ENCODE assay signal across 9 cellular contexts in genomic region chr1:206012086-206012859, GRCh38. TPM values are rescaled to one million over a fixed set of nuclear protein-coding genes. Genes with fewer than 3 reads are reported as not detected.
A peak's percentile ranks its signal among the peaks of the same experiment; 100 is the strongest.
DNase-seq lines count a peak whose midpoint lies in the region; ATAC-seq and TF ChIP-seq lines count a peak whose summit lies in the region.
"Had no signal": no experiment of that assay in that cellular context is flagged by ENCODE, and none has a peak within 500 bp of the region (broad histone marks: within the 10 kb centered on the region; RNA-seq: fewer than 3 reads in every experiment).

No MANE protein-coding gene starts in this region.

- no peaks in the 10 kb centered on the region for H3K9me2 ChIP-seq in OCI-LY7 (ENCODE audit: insufficient read depth, low read length)
- H3K9me2 ChIP-seq in SK-N-SH: no peaks in the 10 kb centered on the region

- H3K79me2 ChIP-seq in OCI-LY7 (ENCODE audit: insufficient read depth, low read depth, low read length) (no peaks in the 10 kb centered on the region), SK-N-SH (ENCODE audit: insufficient read depth) (no peaks in the 10 kb centered on the region)

- H3K36me3 Mint-ChIP-seq in activated naive CD4-positive, alpha-beta T cell treated with anti-CD3 and anti-CD28 coated beads for 36 hours (ENCODE audit: low read depth): no peaks in the 10 kb centered on the region
- H3K36me3 Mint-ChIP-seq in effector memory CD8-positive, alpha-beta T cell (ENCODE audit: insufficient read depth): no peaks in the 10 kb centered on the region

- no peak for TF ChIP-seq POLR2A in gastrocnemius medialis (IDR thresholded peaks at IDR 0.05)

- H3K27ac ChIP-seq in OCI-LY7 (ENCODE audit: low read depth, low read length, poor library complexity, severe bottlenecking) (peak overlapping the region; percentile 37), gastrocnemius medialis (no peak overlapping the region), SK-N-SH (ENCODE audit: low read depth in 2 of 2, low read length in 1 of 2) (no peak overlapping the region)
- H3K27ac ChIP-seq: thyroid gland had no signal

- H3K27me3 Mint-ChIP-seq in activated naive CD4-positive, alpha-beta T cell treated with anti-CD3 and anti-CD28 coated beads for 36 hours (ENCODE audit: low read depth): no peaks in the 10 kb centered on the region
- H3K27me3 Mint-ChIP-seq in effector memory CD8-positive, alpha-beta T cell: peaks cover 4 to 14% of the 10 kb centered on the region in 2 donors

- H3K9ac ChIP-seq in SK-N-SH: no peak overlapping the region

- H3K4me2 ChIP-seq in OCI-LY7 (ENCODE audit: low read length): peak overlapping the region; percentile 42
- H3K4me2 ChIP-seq in SK-N-SH: no peak overlapping the region

- peak; percentile 58 for DNase-seq in activated naive CD4-positive, alpha-beta T cell treated with anti-CD3 and anti-CD28 coated beads for 36 hours
- DNase-seq in activated naive CD4-positive, alpha-beta T cell treated with Interleukin-2 at 50 U/mL for 16 hours: no peak
- DNase-seq in OCI-LY7 (ENCODE audit: low spot score): peak; percentile 93
- DNase-seq in effector memory CD8-positive, alpha-beta T cell: peak in 2 of 3 experiments; percentile 6 to 10
- DNase-seq in gastrocnemius medialis: peak; percentile 32 to 61
- no peak for DNase-seq in SK-N-DZ (ENCODE audit: low spot score)
- no peak for DNase-seq in SK-N-SH

- in situ Hi-C loops in gastrocnemius medialis (cut with MboI; ENCODE audit: low sequenced_read_pairs in 4 of 4): no loop called here

- BruUV-seq in OCI-LY7 (replicated peaks; lab: Mats Ljungman, UMichigan): no TSS peak

- peaks cover 21% of the 10 kb centered on the region for H3K4me1 Mint-ChIP-seq in activated naive CD4-positive, alpha-beta T cell treated with anti-CD3 and anti-CD28 coated beads for 36 hours (ENCODE audit: low read depth)
- H3K4me1 Mint-ChIP-seq in effector memory CD8-positive, alpha-beta T cell (ENCODE audit: low read depth in 2 of 2): peaks cover 4 to 9% of the 10 kb centered on the region in 2 donors

- 0 out of 2 replicates have a peak, but pooled peaks have one; percentile 18 for TF ChIP-seq CTCF in OCI-LY7 (conservative IDR thresholded peaks at IDR 0.05; ENCODE audit: low read length)
- no peak for TF ChIP-seq CTCF in gastrocnemius medialis (IDR thresholded peaks at IDR 0.05 in 4 of 5, conservative IDR thresholded peaks at IDR 0.05 in 1 of 5)
- no peak for TF ChIP-seq CTCF in SK-N-SH (IDR thresholded peaks at IDR 0.05)

- H3K27ac Mint-ChIP-seq in activated naive CD4-positive, alpha-beta T cell treated with anti-CD3 and anti-CD28 coated beads for 36 hours: no peak overlapping the region
- H3K27ac Mint-ChIP-seq in effector memory CD8-positive, alpha-beta T cell: peak overlapping the region in 1 of 2 donors; percentile 26

- no peaks in the 10 kb centered on the region for H3F3A ChIP-seq in SK-N-SH (replicated peaks; ENCODE audit: insufficient read depth)

- ATAC-seq in HG03025 (IDR thresholded peaks at IDR 0.05; ENCODE audit: low FRiP score, unreplicated experiment) (peak; percentile 90), gastrocnemius medialis (peak in 1 of 2 donors; percentile 46)
- ATAC-seq in effector memory CD8-positive, alpha-beta T cell (replicated peaks): peak; percentile 94

- H3K4me3 Mint-ChIP-seq in activated naive CD4-positive, alpha-beta T cell treated with anti-CD3 and anti-CD28 coated beads for 36 hours: no peak overlapping the region
- H3K4me3 Mint-ChIP-seq in effector memory CD8-positive, alpha-beta T cell: peak overlapping the region in 1 of 2 donors; percentile 54

- H4K20me1 ChIP-seq in OCI-LY7 (ENCODE audit: insufficient read depth, low read length) (no peaks in the 10 kb centered on the region), SK-N-SH (ENCODE audit: insufficient read depth) (no peaks in the 10 kb centered on the region)

- H3K9me3 ChIP-seq in OCI-LY7 (ENCODE audit: low read length) (no peaks in the 10 kb centered on the region), gastrocnemius medialis (no peaks in the 10 kb centered on the region), SK-N-SH (no peaks in the 10 kb centered on the region)
- H3K9me3 ChIP-seq: thyroid gland had no signal

- WGBS in SK-N-SH (ENCODE audit: low lambda C conversion rate): 72% methylated on average over 17 of the region's 17 CpGs

- H3K36me3 ChIP-seq in OCI-LY7 (ENCODE audit: insufficient read depth, low read length) (no peaks in the 10 kb centered on the region), gastrocnemius medialis (no peaks in the 10 kb centered on the region), SK-N-SH (replicated peaks in 1 of 2; ENCODE audit: control insufficient read depth in 1 of 2, insufficient read depth in 2 of 2, low read length in 1 of 2) (no peaks in the 10 kb centered on the region)
- H3K36me3 ChIP-seq: thyroid gland had no signal

- H3K9me3 Mint-ChIP-seq in activated naive CD4-positive, alpha-beta T cell treated with anti-CD3 and anti-CD28 coated beads for 36 hours: no peaks in the 10 kb centered on the region
- H3K9me3 Mint-ChIP-seq in effector memory CD8-positive, alpha-beta T cell: no peaks in the 10 kb centered on the region

- POLR2A ChIA-PET in OCI-LY7 (lab: Charles Lee) (interaction anchor here (0.8 to 1.0 kb wide), 2 partner anchors 24 to 42 kb away, joined by 3 to 5 read pairs; no protein-coding TSS in a partner anchor), SK-N-SH (lab: Yijun Ruan, JAX) (no interaction called here)

- H2AFZ ChIP-seq in OCI-LY7 (ENCODE audit: low read length) (peak overlapping the region; percentile 94), SK-N-SH (ENCODE audit: low read depth) (no peak overlapping the region)

- peak overlapping the region; percentile 21 for H3K4me3 ChIP-seq in OCI-LY7 (ENCODE audit: low read depth, low read length, poor library complexity, severe bottlenecking)
- H3K4me3 ChIP-seq in gastrocnemius medialis: no peak overlapping the region
- H3K4me3 ChIP-seq in SK-N-SH (ENCODE audit: low read depth in 2 of 2, low read length in 1 of 2): no peak overlapping the region
- H3K4me3 ChIP-seq: thyroid gland had no signal

- H3K27me3 ChIP-seq in gastrocnemius medialis (no peaks in the 10 kb centered on the region), SK-N-SH (ENCODE audit: insufficient read depth) (peaks cover 14% of the 10 kb centered on the region; the same call in 1 of the 2 replicates)
- H3K27me3 ChIP-seq: thyroid gland had no signal

- CTCF ChIA-PET in activated naive CD4-positive, alpha-beta T cell treated with anti-CD3 and anti-CD28 coated beads for 36 hours (lab: Charles Lee): no interaction called here
- CTCF ChIA-PET in OCI-LY7 (lab: Charles Lee; ENCODE audit: unreplicated experiment): interaction anchor here (1.2 kb wide), 1 partner anchor 35 kb away, joined by 3 read pairs; no protein-coding TSS in a partner anchor
- CTCF ChIA-PET in SK-N-SH (lab: Yijun Ruan, JAX): interaction anchor here (0.9 to 2.4 kb wide), 2 partner anchors 18 kb away, joined by 3 to 10 read pairs; no protein-coding TSS in a partner anchor

- intact Hi-C loops in activated naive CD4-positive, alpha-beta T cell treated with anti-CD3 and anti-CD28 coated beads for 36 hours (cut with micrococcal nuclease): no loop called here
- intact Hi-C loops in OCI-LY7 (cut with micrococcal nuclease; ENCODE audit: unreplicated experiment): loop anchor here (1.0 kb wide), 1 partner anchor 38 kb away; no protein-coding TSS in a partner anchor
- intact Hi-C loops in gastrocnemius medialis (cut with DNase I; ENCODE audit: low total_unique reads): no loop called here

- TF ChIP-seq EP300 in SK-N-SH (IDR thresholded peaks at IDR 0.05; ENCODE audit: borderline replicate concordance in 1 of 2, low read depth in 1 of 2, low read length in 1 of 2): no peak

- H3K4me1 ChIP-seq in OCI-LY7 (ENCODE audit: insufficient read depth, low read length, poor library complexity, severe bottlenecking) (peaks cover 19% of the 10 kb centered on the region), gastrocnemius medialis (peaks cover 0 to 4% of the 10 kb centered on the region in 2 donors), SK-N-SH (ENCODE audit: control insufficient read depth in 1 of 2, insufficient read depth in 2 of 2, low read depth in 1 of 2, low read length in 1 of 2) (no peaks in the 10 kb centered on the region)
- H3K4me1 ChIP-seq: thyroid gland had no signal

- no peak for TF ChIP-seq RAD21 in SK-N-SH (IDR thresholded peaks at IDR 0.05; ENCODE audit: low read length)

TF ChIP-seq in SK-N-SH, 30 proteins besides CTCF, POLR2A, EP300 and RAD21 (continues in another document):
- no peak for TF ChIP-seq TAF1 (IDR thresholded peaks at IDR 0.05; ENCODE audit: borderline replicate concordance, low read depth, low read length)

RNA-seq across cellular contexts. Expression of gene RAB7B, which starts 9.1 kb away (rescaled TPM):
- not detected for total RNA-seq in activated naive CD4-positive, alpha-beta T cell treated with anti-CD3 and anti-CD28 coated beads for 36 hours
- total RNA-seq in OCI-LY7 (2014; rRNA removed; shearing (Covaris generic)): not detected in 2 replicates
- total RNA-seq in OCI-LY7 (2022): not detected in 2 replicates
- under 1 TPM in 3 of 4 donors, not detected in 1; 0.15 to 0.62 (median 0.33) TPM for total RNA-seq in gastrocnemius medialis
- polyA plus RNA-seq in SK-N-DZ (2014; cell fraction: cytosol; rRNA removed): not detected in 2 replicates
- not detected in 2 replicates for polyA plus RNA-seq in SK-N-DZ (2014; cell fraction: nucleus; rRNA removed)
- polyA plus RNA-seq in SK-N-SH (2012; rRNA removed): 0.15 and 0.24 TPM in 2 replicates
- polyA plus RNA-seq in SK-N-SH (2012; cell fraction: cytosol; rRNA removed): 0.14 and 0.19 TPM in 2 replicates
- 0.24 and 0.29 TPM in 2 replicates for polyA plus RNA-seq in SK-N-SH (2012; cell fraction: nucleus; rRNA removed)

RNA-seq across cellular contexts. Expression of gene CTSE, which starts 11.4 kb away (rescaled TPM):
- total RNA-seq in activated naive CD4-positive, alpha-beta T cell treated with anti-CD3 and anti-CD28 coated beads for 36 hours: not detected
- not detected in 2 replicates for total RNA-seq in OCI-LY7 (2014; rRNA removed; shearing (Covaris generic))
- total RNA-seq in OCI-LY7 (2022) (not detected in 2 replicates), gastrocnemius medialis (not detected)
- not detected in 2 replicates for polyA plus RNA-seq in SK-N-DZ (2014; cell fraction: cytosol; rRNA removed)
- not detected in 2 replicates for polyA plus RNA-seq in SK-N-DZ (2014; cell fraction: nucleus; rRNA removed)
- polyA plus RNA-seq in SK-N-SH (2012; rRNA removed): not detected in 2 replicates
- 0.01 TPM in 1 of 2 replicates, not detected in the other for polyA plus RNA-seq in SK-N-SH (2012; cell fraction: cytosol; rRNA removed)
- polyA plus RNA-seq in SK-N-SH (2012; cell fraction: nucleus; rRNA removed): not detected in 2 replicates

RNA-seq across cellular contexts. Expression of gene RHEX, which starts 40.7 kb away (rescaled TPM):
- total RNA-seq in activated naive CD4-positive, alpha-beta T cell treated with anti-CD3 and anti-CD28 coated beads for 36 hours: not detected
- total RNA-seq in OCI-LY7 (2014; rRNA removed; shearing (Covaris generic)): 5.0 and 6.4 TPM in 2 replicates
- total RNA-seq in OCI-LY7 (2022) (9.9 and 10.0 TPM in 2 replicates), gastrocnemius medialis (not detected)
- not detected in 2 replicates for polyA plus RNA-seq in SK-N-DZ (2014; cell fraction: cytosol; rRNA removed)
- polyA plus RNA-seq in SK-N-DZ (2014; cell fraction: nucleus; rRNA removed): not detected in 2 replicates
- polyA plus RNA-seq in SK-N-SH (2012; rRNA removed): not detected in 2 replicates
- polyA plus RNA-seq in SK-N-SH (2012; cell fraction: cytosol; rRNA removed): not detected in 2 replicates
- polyA plus RNA-seq in SK-N-SH (2012; cell fraction: nucleus; rRNA removed): not detected in 2 replicates

Comparison
In these comparisons a context has a peak if more than half of its experiments do, and no peak if none do; other contexts are left out.
1. DNase-seq: peak in activated naive CD4-positive, alpha-beta T cell treated with anti-CD3 and anti-CD28 coated beads for 36 hours (single experiment), OCI-LY7 (single experiment), effector memory CD8-positive, alpha-beta T cell (2 of 3) and gastrocnemius medialis (2 of 2); none in activated naive CD4-positive, alpha-beta T cell treated with Interleukin-2 at 50 U/mL for 16 hours (single experiment), SK-N-DZ (single experiment) and SK-N-SH (single experiment).
2. RNA of gene RHEX, which starts 40.7 kb away (total RNA-seq): 5.0 to 10.0 TPM in OCI-LY7; not detected in gastrocnemius medialis and not detected in activated naive CD4-positive, alpha-beta T cell treated with anti-CD3 and anti-CD28 coated beads for 36 hours; every median in the first group is over 4 times any median in the second.